Comparison of ENCODE assay signal across 9 cellular contexts in the genomic region with DNA sequence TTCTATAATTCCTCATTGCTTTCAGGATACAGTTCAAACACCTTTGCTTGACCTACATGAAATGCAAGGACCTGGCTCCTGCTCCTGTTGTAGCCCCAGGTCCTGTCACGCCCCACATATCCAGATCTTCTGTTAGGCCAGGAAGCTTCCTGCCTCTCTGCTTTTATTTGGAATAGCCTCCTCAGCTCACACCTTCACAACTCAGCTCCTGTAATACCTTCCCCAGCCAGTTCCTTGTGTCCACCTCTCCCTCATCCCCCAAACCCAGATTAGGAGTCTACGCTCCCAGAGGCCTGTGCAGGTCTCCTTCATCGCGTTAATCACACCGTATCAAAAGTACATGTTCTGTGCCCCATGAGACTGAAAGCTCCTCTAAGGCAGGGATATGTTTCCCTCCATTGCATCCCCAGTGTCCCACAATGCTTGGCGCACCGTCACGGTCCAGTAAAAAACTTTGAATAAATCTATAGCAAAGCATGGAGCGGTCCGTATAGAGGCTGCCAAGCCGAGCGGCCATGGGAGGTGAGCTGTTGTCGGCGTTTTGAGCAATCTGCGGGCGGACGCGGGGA. TPM values are rescaled to one million over a fixed set of nuclear protein-coding genes. Genes with fewer than 3 reads are reported as not detected.
DNase-seq lines count a peak whose midpoint lies in the region; ATAC-seq lines count a peak whose summit lies in the region.
"Had no signal": no experiment of that assay in that cellular context is flagged by ENCODE, and none has a peak within 500 bp of the region (broad histone marks: within the 10 kb centered on the region; RNA-seq: fewer than 3 reads in every experiment).

No MANE protein-coding gene starts in this region.

- H3K4me1 ChIP-seq in naive thymus-derived CD4-positive, alpha-beta T cell (ENCODE audit: control insufficient read depth in 2 of 2, insufficient read depth in 2 of 2, low read length in 2 of 2) = peaks cover 12 to 16% of the 10 kb centered on the region in 2 donors

- intact Hi-C loops in naive thymus-derived CD4-positive, alpha-beta T cell (cut with micrococcal nuclease) = loop anchor here (1.0 to 10.0 kb wide), 15 partner anchors 207 to 1503 kb away; partner anchors contain the start of genes CCNYL1 (in 2 of the 2), CREB1 (in 2 of the 2), EEF1B2 (in 2 of the 2) and INO80D (in 2 of the 2)

- POLR2A ChIA-PET in naive thymus-derived CD4-positive, alpha-beta T cell (lab: Charles Lee) = interaction anchor here (0.6 to 2.3 kb wide), 12 partner anchors 9 to 862 kb away, joined by 3 to 13 read pairs (median 3); partner anchors contain the start of genes CREB1, INO80D, KLF7 and METTL21A

- H3K4me3 ChIP-seq in naive thymus-derived CD4-positive, alpha-beta T cell (ENCODE audit: low read length) = peak overlapping the region; percentile 70

- peak overlapping the region; percentile 94 to 99 (median 97) for H3K27ac Mint-ChIP-seq in IgD-negative memory B cell
- peak overlapping the region; percentile 93 to 99 (median 97) for H3K27ac Mint-ChIP-seq in naive thymus-derived CD4-positive, alpha-beta T cell

- peaks cover 24 to 28% (median 26%) of the 10 kb centered on the region in 3 donors for H3K4me1 Mint-ChIP-seq in IgD-negative memory B cell
- peaks cover 13 to 46% (median 38%) of the 10 kb centered on the region in 7 donors for H3K4me1 Mint-ChIP-seq in naive thymus-derived CD4-positive, alpha-beta T cell

- H3K36me3 Mint-ChIP-seq in IgD-negative memory B cell = peaks cover 3% of the 10 kb centered on the region
- peaks cover 0 to 12% (median 9%) of the 10 kb centered on the region in 5 donors for H3K36me3 Mint-ChIP-seq in naive thymus-derived CD4-positive, alpha-beta T cell

- no peaks in the 10 kb centered on the region for H3K9me3 ChIP-seq in naive thymus-derived CD4-positive, alpha-beta T cell (ENCODE audit: control insufficient read depth in 2 of 3, low read length in 3 of 3)

- peaks cover 2% of the 10 kb centered on the region for H3K27me3 Mint-ChIP-seq in IgD-negative memory B cell
- peaks cover 0 to 4% (median 0%) of the 10 kb centered on the region in 5 donors for H3K27me3 Mint-ChIP-seq in naive thymus-derived CD4-positive, alpha-beta T cell

- peak overlapping the region; percentile 92 to 97 (median 96) for H3K4me3 Mint-ChIP-seq in IgD-negative memory B cell
- peak overlapping the region in 8 of 10 donors; percentile 89 to 96 (median 94) for H3K4me3 Mint-ChIP-seq in naive thymus-derived CD4-positive, alpha-beta T cell

- no peaks in the 10 kb centered on the region for H3K9me3 Mint-ChIP-seq in IgD-negative memory B cell
- peaks cover 0 to 2% (median 0%) of the 10 kb centered on the region in 11 donors for H3K9me3 Mint-ChIP-seq in naive thymus-derived CD4-positive, alpha-beta T cell

- H3K36me3 ChIP-seq in naive thymus-derived CD4-positive, alpha-beta T cell (ENCODE audit: control insufficient read depth in 2 of 3, insufficient read depth in 3 of 3, low read length in 3 of 3) = peaks cover 0 to 5% (median 0%) of the 10 kb centered on the region in 3 experiments

- ATAC-seq in naive thymus-derived CD4-positive, alpha-beta T cell = no peak

- peak; percentile 59 for DNase-seq in NCI-H748 (lab: John Stamatoyannopoulos, UW; ENCODE audit: unreplicated experiment)
- DNase-seq in NCI-H748 treated with DMSO at 0.1 percent for 48 hours (lab: John Stamatoyannopoulos, UW) = no peak
- peak; percentile 37 for DNase-seq in cerebellar cortex (ENCODE audit: low spot score)
- DNase-seq in naive thymus-derived CD4-positive, alpha-beta T cell = no peak
- no peak for DNase-seq in cortex of kidney (lab: John Stamatoyannopoulos, UW)
- DNase-seq in HuH-7.5 (ENCODE audit: low spot score) = no peak
- no peak for DNase-seq in germinal center (ENCODE audit: low spot score)

- CTCF ChIA-PET in naive thymus-derived CD4-positive, alpha-beta T cell (lab: Charles Lee) = interaction anchor here (0.9 kb wide), 1 partner anchor 784 kb away, joined by 3 read pairs; no protein-coding TSS in a partner anchor

- no peaks in the 10 kb centered on the region for H3K27me3 ChIP-seq in naive thymus-derived CD4-positive, alpha-beta T cell (ENCODE audit: control insufficient read depth in 2 of 2, insufficient read depth in 2 of 2, low read length in 2 of 2)

- peak overlapping the region; percentile 95 for H3K27ac ChIP-seq in naive thymus-derived CD4-positive, alpha-beta T cell (ENCODE audit: low read depth, low read length)

RNA-seq across cellular contexts. Expression of gene MDH1B, which starts 0.4 kb away (rescaled TPM):
- not detected for polyA plus RNA-seq in IgD-negative memory B cell
- under 1 TPM in 4 of 5 experiments, not detected in 1; 0.17 to 0.54 (median 0.24) TPM for total RNA-seq in naive thymus-derived CD4-positive, alpha-beta T cell
- polyA plus RNA-seq in naive thymus-derived CD4-positive, alpha-beta T cell = under 1 TPM in 1 of 2 donors, not detected in 1; 0.12 TPM

RNA-seq across cellular contexts. Expression of gene FASTKD2, which starts 0.6 kb away (rescaled TPM):
- polyA plus RNA-seq in IgD-negative memory B cell = 20.2 TPM
- total RNA-seq in naive thymus-derived CD4-positive, alpha-beta T cell = 10 to 100 TPM; 16.5 to 31.9 (median 24.5) TPM
- polyA plus RNA-seq in naive thymus-derived CD4-positive, alpha-beta T cell = 10 to 100 TPM; 26.0 to 29.5 TPM

RNA-seq across cellular contexts. Expression of gene DYTN, which starts 46.6 kb away (rescaled TPM):
- polyA plus RNA-seq in IgD-negative memory B cell = not detected
- not detected for total RNA-seq in naive thymus-derived CD4-positive, alpha-beta T cell
- polyA plus RNA-seq in naive thymus-derived CD4-positive, alpha-beta T cell = not detected
- total RNA-seq: dermis microvascular lymphatic vessel endothelial cell had no signal

Comparison
In these comparisons a context has a peak if more than half of its experiments do, and no peak if none do; other contexts are left out.
1. DNase-seq: peak in NCI-H748 (single experiment) and cerebellar cortex (single experiment); none in NCI-H748 treated with DMSO at 0.1 percent for 48 hours (single experiment), naive thymus-derived CD4-positive, alpha-beta T cell (0 of 9), cortex of kidney (single experiment), HuH-7.5 (single experiment) and germinal center (single experiment).